In genomic region chr4:26356067-26356466, GRCh38 we compare ENCODE assay signal across 10 cellular contexts. TPM values are rescaled to one million over a fixed set of nuclear protein-coding genes. Genes with fewer than 3 reads are reported as not detected.
DNase-seq lines count a peak whose midpoint lies in the region; ATAC-seq and TF ChIP-seq lines count a peak whose summit lies in the region.
"Had no signal": no experiment of that assay in that cellular context is flagged by ENCODE, and none has a peak within 500 bp of the region (broad histone marks: within the 10 kb centered on the region; RNA-seq: fewer than 3 reads in every experiment).

No MANE protein-coding gene starts in this region.

- intact Hi-C loops in stomach (cut with DNase I; ENCODE audit: low total_unique reads): no loop called here

- no peak for TF ChIP-seq CTCF in stomach (IDR thresholded peaks at IDR 0.05)

- H3K4me1 ChIP-seq in stomach: peaks cover 10 to 47% (median 20%) of the 10 kb centered on the region in 4 donors

- H3K27ac ChIP-seq in stomach: no peak overlapping the region

- no peak overlapping the region for H3K4me3 ChIP-seq in stomach

- no peaks in the 10 kb centered on the region for H3K27me3 Mint-ChIP-seq in T-cell

- POLR2A ChIA-PET in T-cell (lab: Charles Lee): interaction anchor here in 1 of 2 donors (0.6 kb wide), 1 partner anchor 64 kb away, joined by 3 read pairs; no protein-coding TSS in a partner anchor

- H3K36me3 Mint-ChIP-seq in T-cell: no peaks in the 10 kb centered on the region

- TF ChIP-seq POLR2A in stomach (IDR thresholded peaks at IDR 0.05): no peak

- H3K9me3 ChIP-seq in stomach: no peaks in the 10 kb centered on the region

- DNase-seq in T-cell (no peak), midbrain (lab: John Stamatoyannopoulos, UW) (peak; percentile 23), stomach (no peak), NCI-H748 treated with DMSO at 0.1 percent for 48 hours (lab: John Stamatoyannopoulos, UW) (no peak), GM19240 (ENCODE audit: insufficient read length, low spot score) (no peak)
- no peak for DNase-seq in activated CD4-positive, alpha-beta T cell treated with anti-CD3 and anti-CD28 coated beads, Interleukin-2, amount 50 U/mL, for 48 hours
- DNase-seq: stimulated activated CD4-positive, alpha-beta T cell treated with anti-CD3 and anti-CD28 coated beads, Interleukin-1b, Interleukin-23, amount 100 ng/mL, for 48 hours had no signal

- no peaks in the 10 kb centered on the region for H3K27me3 ChIP-seq in stomach

- TF ChIP-seq EP300 in stomach (IDR thresholded peaks at IDR 0.05): no peak

- H3K4me1 Mint-ChIP-seq in T-cell: peaks cover 32 to 37% (median 34%) of the 10 kb centered on the region in 3 donors

- ATAC-seq in GM18502 (IDR thresholded peaks at IDR 0.05; ENCODE audit: poor library complexity, unreplicated experiment) (peak; percentile 59), GM21825 (IDR thresholded peaks at IDR 0.05; ENCODE audit: unreplicated experiment) (peak; percentile 61), T-cell (replicated peaks in 1 of 4) (peak; percentile 27 to 45 (median 42))

- no peak overlapping the region for H3K27ac Mint-ChIP-seq in T-cell
- H3K27ac Mint-ChIP-seq: T-helper 1 cell treated with Interleukin-12 subunit alpha and Interleukin-12 subunit beta and Interleukin-4 antibody, amounts not matched to agents 30 μg/mL and 1 μg/mL, for 36 hours had no signal

- H3K4me3 Mint-ChIP-seq in T-cell: no peak overlapping the region
- H3K4me3 Mint-ChIP-seq: T-helper 1 cell treated with Interleukin-12 subunit alpha and Interleukin-12 subunit beta and Interleukin-4 antibody, amounts not matched to agents 30 μg/mL and 1 μg/mL, for 36 hours had no signal

- no peaks in the 10 kb centered on the region for H3K9me3 Mint-ChIP-seq in T-cell
- H3K9me3 Mint-ChIP-seq: T-helper 1 cell treated with Interleukin-12 subunit alpha and Interleukin-12 subunit beta and Interleukin-4 antibody, amounts not matched to agents 30 μg/mL and 1 μg/mL, for 36 hours had no signal

- no peaks in the 10 kb centered on the region for H3K36me3 ChIP-seq in stomach

- CTCF ChIA-PET in T-cell (lab: Charles Lee): interaction anchor here in 1 of 2 donors (0.6 to 1.8 kb wide), 4 partner anchors 12 to 26 kb away, joined by 3 to 7 read pairs (median 4); no protein-coding TSS in a partner anchor

- WGBS in stomach, 5 donors: 17 to 37% (median 27%) methylated on average over 2 of the region's 2 CpGs

RNA-seq across cellular contexts. Expression of gene RBPJ, which starts 35.3 kb away (rescaled TPM):
- total RNA-seq in T-cell: 10 to 100 TPM; 55.6 to 81.1 (median 60.5) TPM
- 100 to 1,000 TPM in 2 of 5 donors, 10 to 100 TPM in 3; 23.2 to 184 (median 67.8) TPM for total RNA-seq in stomach
- polyA plus RNA-seq in stomach: 10 to 100 TPM; 26.8 to 39.1 (median 28.1) TPM
